22 cellular contexts compared by ENCODE assay signal in genomic region chr1:164614316-164614715, GRCh38. TPM values are rescaled to one million over a fixed set of nuclear protein-coding genes. Genes with fewer than 3 reads are reported as not detected.
DNase-seq lines count a peak whose midpoint lies in the region; ATAC-seq, FAIRE-seq and TF ChIP-seq lines count a peak whose summit lies in the region.
"Had no signal": no experiment of that assay in that cellular context is flagged by ENCODE, and none has a peak within 500 bp of the region (broad histone marks: within the 10 kb centered on the region; RNA-seq: fewer than 3 reads in every experiment).

No MANE protein-coding gene starts in this region.

- H4K12ac ChIP-seq in trophoblast cell (ENCODE audit: low read depth, low read length), result no peak overlapping the region

- H3K4me2 ChIP-seq in H1 (ENCODE audit: insufficient read depth in 1 of 2, low read depth in 2 of 2, low read length in 2 of 2) (peak overlapping the region in 1 of 2 experiments; percentile 30; a peak in 1 of 4 replicates), trophoblast cell (ENCODE audit: low read length) (no peak overlapping the region)

- peak overlapping the region; percentile 76; the same call in 1 of the 2 replicates for H2BK15ac ChIP-seq in H1 (ENCODE audit: low read length)

- no peak overlapping the region for H3K56ac ChIP-seq in H1 (replicated peaks; ENCODE audit: insufficient read length, low read depth, low read length)

- H2BK12ac ChIP-seq in H1 (ENCODE audit: low read depth, low read length) (no peak overlapping the region), trophoblast cell (ENCODE audit: low read length) (no peak overlapping the region)

- CTCF ChIA-PET in H1 (lab: Charles Lee; ENCODE audit: partially characterized antibody), result interaction anchor here (0.6 to 3.5 kb wide), 3 partner anchors 11 to 30 kb away, joined by 3 to 16 read pairs (median 8); no protein-coding TSS in a partner anchor

- H4K5ac ChIP-seq in H1 (ENCODE audit: insufficient read length, low read depth, low read length), result no peak overlapping the region

- no peak for TF ChIP-seq POLR2A in H1 (IDR thresholded peaks at IDR 0.05; ENCODE audit: control extremely low read depth in 1 of 2, low read depth in 2 of 2, low read length in 2 of 2)
- no peak for TF ChIP-seq POLR2A in vagina (IDR thresholded peaks at IDR 0.05)

- H3K4ac ChIP-seq in H1 (replicated peaks; ENCODE audit: insufficient read length, low read depth, low read length) (no peak overlapping the region), trophoblast cell (ENCODE audit: low read depth, low read length) (peak overlapping the region; percentile 80)

- H2BK20ac ChIP-seq in H1 (ENCODE audit: low read length), result no peak overlapping the region

- H4K8ac ChIP-seq in H1 (ENCODE audit: extremely low read depth, insufficient read depth, low read length), result no peak overlapping the region
- H4K8ac ChIP-seq in trophoblast cell (ENCODE audit: low read depth, low read length), result no peak overlapping the region

- H2AFZ ChIP-seq in H1 (ENCODE audit: low read length) (no peak overlapping the region), trophoblast cell (ENCODE audit: insufficient read depth, low read length, poor library complexity) (no peak overlapping the region)
- H2AFZ ChIP-seq: GM23248 had no signal

- DNase-seq in NCI-H510A treated with DMSO at 0.1 percent for 48 hours (lab: John Stamatoyannopoulos, UW), result peak; percentile 29
- DNase-seq in NCI-H510A (lab: John Stamatoyannopoulos, UW), result no peak
- no peak for DNase-seq in H1 (ENCODE audit: low read depth in 1 of 2, low spot score in 2 of 2)
- no peak for DNase-seq in trophoblast cell
- DNase-seq in vagina (ENCODE audit: extremely low spot score in 2 of 2), result no peak
- DNase-seq in epidermal melanocyte (ENCODE audit: insufficient read length, low spot score), result no peak
- no peak for DNase-seq in foreskin keratinocyte
- no peak for DNase-seq in retina
- DNase-seq: Calu3; CD4-positive, alpha-beta memory T cell; GM23248; Karpas-422; NCI-H1048; NCI-H345; NCI-H526 treated with DMSO at 0.1 percent for 48 hours; OCI-M1; SHP77 had no signal

- H3K4me1 ChIP-seq in H1 (replicated peaks in 1 of 4; ENCODE audit: control insufficient read depth in 3 of 4, insufficient read depth in 4 of 4, low read length in 3 of 4) (peaks cover 18 to 57% (median 45%) of the 10 kb centered on the region in 4 experiments), trophoblast cell (ENCODE audit: control insufficient read depth in 1 of 2, insufficient read depth in 2 of 2, low read length in 2 of 2) (peaks cover 30 to 48% of the 10 kb centered on the region in 2 experiments), vagina (peaks cover 100% of the 10 kb centered on the region), foreskin keratinocyte (peaks cover 16% of the 10 kb centered on the region)

- WGBS in H1 (ENCODE audit: extremely low coverage in 1 of 2, insufficient coverage in 1 of 2, insufficient read length in 1 of 2, insufficient replicate concordance in 2 of 2, low coverage in 1 of 2, low lambda C conversion rate in 2 of 2, missing lambda C conversion rate in 1 of 2), 2 experiments, result 81% methylated on average over 6 of the region's 6 CpGs; no CpG with 5 or more reads in 1 of the 2 experiments
- no CpG with 5 or more reads among the region's 6 CpGs for WGBS in trophoblast cell (ENCODE audit: extremely low coverage, insufficient coverage, insufficient read length)

- H3K18ac ChIP-seq in H1 (ENCODE audit: extremely low read depth, low read length), result no peak overlapping the region; the same call in 1 of the 2 replicates
- no peak overlapping the region for H3K18ac ChIP-seq in trophoblast cell (ENCODE audit: low read length)

- H3K14ac ChIP-seq in H1 (ENCODE audit: insufficient read length) (no peak overlapping the region), trophoblast cell (ENCODE audit: low read length) (no peak overlapping the region)

- intact Hi-C loops in vagina (cut with DNase I), result loop anchor here (10.0 kb wide), 2 partner anchors 50 to 1080 kb away; no protein-coding TSS in a partner anchor

- H3K9me3 ChIP-seq in H1 (ENCODE audit: insufficient read depth in 2 of 2, low read depth in 1 of 2, low read length in 1 of 2), result no peaks in the 10 kb centered on the region
- H3K9me3 ChIP-seq in trophoblast cell (ENCODE audit: insufficient read depth, low read depth, low read length), result no peaks in the 10 kb centered on the region
- no peaks in the 10 kb centered on the region for H3K9me3 ChIP-seq in vagina

- no peak overlapping the region for H4K91ac ChIP-seq in H1 (replicated peaks; ENCODE audit: insufficient read length, low read length)
- H4K91ac ChIP-seq in trophoblast cell (ENCODE audit: low read depth, low read length), result no peak overlapping the region

- no peak for TF ChIP-seq EP300 in H1 (IDR thresholded peaks at IDR 0.05; ENCODE audit: borderline replicate concordance in 1 of 2, low read depth in 2 of 2, low read length in 2 of 2)

- H3K79me1 ChIP-seq in H1 (ENCODE audit: low read depth, low read length) (peaks cover 6% of the 10 kb centered on the region), trophoblast cell (ENCODE audit: low read length) (peaks cover 12% of the 10 kb centered on the region)

- H2AK5ac ChIP-seq in H1 (ENCODE audit: low read depth, low read length), result no peak overlapping the region
- no peak overlapping the region for H2AK5ac ChIP-seq in trophoblast cell (ENCODE audit: low read length)

- H3K23ac ChIP-seq in H1 (ENCODE audit: insufficient read length) (no peak overlapping the region), trophoblast cell (ENCODE audit: low read length) (no peak overlapping the region)

- H3K79me2 ChIP-seq in H1 (ENCODE audit: control insufficient read depth in 1 of 2, insufficient read depth in 2 of 2, low read length in 2 of 2), result peaks cover 12 to 97% of the 10 kb centered on the region in 2 experiments
- H3K79me2 ChIP-seq in trophoblast cell (ENCODE audit: control insufficient read depth, insufficient read depth, low read length, poor library complexity), result peaks cover 9% of the 10 kb centered on the region

- H3K27ac ChIP-seq in H1 (ENCODE audit: low read depth, low read length), result no peak overlapping the region
- H3K27ac ChIP-seq in trophoblast cell (ENCODE audit: low read depth, low read length), result no peak overlapping the region
- H3K27ac ChIP-seq in vagina, result peak overlapping the region; percentile 47
- no peak overlapping the region for H3K27ac ChIP-seq in foreskin keratinocyte
- H3K27ac ChIP-seq: GM23248 had no signal

- H3K4me3 ChIP-seq in H1 (ENCODE audit: extremely low read depth in 1 of 4, insufficient read depth in 2 of 4, low read depth in 3 of 4, low read length in 4 of 4) (no peak overlapping the region), trophoblast cell (ENCODE audit: low read depth, low read length) (no peak overlapping the region), vagina (no peak overlapping the region)
- H3K4me3 ChIP-seq: GM23248 had no signal

- H4K20me1 ChIP-seq in H1 (replicated peaks in 1 of 2; ENCODE audit: control insufficient read depth in 1 of 2, insufficient read depth in 2 of 2, low read length in 2 of 2), result peaks cover 26 to 28% of the 10 kb centered on the region in 2 experiments

- POLR2A ChIA-PET in H1 (lab: Charles Lee; ENCODE audit: partially characterized antibody), result no interaction called here

- H3K23me2 ChIP-seq in H1 (ENCODE audit: low read depth, low read length), result no peaks in the 10 kb centered on the region; the same call in 1 of the 2 replicates

- H2BK5ac ChIP-seq in H1 (ENCODE audit: low read depth, low read length) (peak overlapping the region; percentile 8; the same call in 1 of the 2 replicates), trophoblast cell (ENCODE audit: low read depth, low read length, poor library complexity) (no peak overlapping the region)

- H3K9ac ChIP-seq in H1 (replicated peaks in 1 of 4; ENCODE audit: extremely low read depth in 1 of 4, low read depth in 3 of 4, low read length in 3 of 4) (no peak overlapping the region), trophoblast cell (ENCODE audit: low read length) (no peak overlapping the region)
- H3K9ac ChIP-seq: GM23248 had no signal

- TF ChIP-seq RAD21 in H1 (IDR thresholded peaks at IDR 0.05 in 1 of 2, conservative IDR thresholded peaks at IDR 0.05 in 1 of 2; ENCODE audit: low read depth in 2 of 2, low read length in 2 of 2), result no peak

- H3K27me3 ChIP-seq in H1 (replicated peaks in 1 of 4; ENCODE audit: control insufficient read depth in 3 of 4, extremely low read depth in 1 of 4, insufficient read depth in 3 of 4, low read length in 3 of 4) (no peaks in the 10 kb centered on the region), trophoblast cell (ENCODE audit: insufficient read depth, low read length) (no peaks in the 10 kb centered on the region), vagina (no peaks in the 10 kb centered on the region), foreskin keratinocyte (no peaks in the 10 kb centered on the region)

- H2BK120ac ChIP-seq in H1 (replicated peaks; ENCODE audit: low read depth, low read length) (no peak overlapping the region), trophoblast cell (ENCODE audit: insufficient read depth, low read length, poor library complexity) (no peak overlapping the region)

- TF ChIP-seq CTCF in H1 (IDR thresholded peaks at IDR 0.05; ENCODE audit: control extremely low read depth in 1 of 3, insufficient read depth in 1 of 3, low read depth in 1 of 3, low read length in 3 of 3) (no peak), vagina (IDR thresholded peaks at IDR 0.05) (no peak), foreskin keratinocyte (conservative IDR thresholded peaks at IDR 0.05) (no peak)

- H3K36me3 ChIP-seq in H1 (ENCODE audit: control insufficient read depth in 2 of 4, insufficient read depth in 4 of 4, low read length in 3 of 4) (no peaks in the 10 kb centered on the region; a peak in 1 of 8 replicates), trophoblast cell (ENCODE audit: control insufficient read depth in 1 of 2, insufficient read depth in 2 of 2, low read length in 2 of 2) (peaks cover 3 to 9% of the 10 kb centered on the region in 2 experiments), vagina (no peaks in the 10 kb centered on the region)

- no peak for FAIRE-seq in H1 (lab: Jason Lieb, UNC)
- FAIRE-seq: A204.1, GM12891, GM19239 had no signal

- ATAC-seq in foreskin keratinocyte, result no peak
- ATAC-seq: HCT116, SK-N-SH treated with all-trans-retinoic acid at 6 μM for 48 hours had no signal

RNA-seq across cellular contexts. Expression of gene PBX1, which starts 55.3 kb away (rescaled TPM):
- total RNA-seq in H1 (2021; fragmentation: NEBNext Ultra II Directional; extraction: Animal tissue kit (Norgen Biotek cat#: 25700)), result 118 and 124 TPM in 2 replicates
- polyA plus RNA-seq in H1 (2011; rRNA removed) (80.1 and 87.4 TPM in 2 replicates), foreskin keratinocyte (1.1 and 1.3 TPM in 2 replicates)
- polyA plus RNA-seq in H1 (2011; cell fraction: cytosol; rRNA removed), result 74.1 TPM
- polyA plus RNA-seq in H1 (2011; cell fraction: nucleus; rRNA removed), result 95.6 TPM
- 77.4 to 111 TPM (median 91.6 TPM) in 4 replicates for polyA plus RNA-seq in H1 (2012, experiment 1 of 2)
- 28.4 TPM for polyA plus RNA-seq in H1 (2012, experiment 2 of 2)
- polyA plus RNA-seq in H1 (2013, experiment 1 of 2), result 54.3 TPM
- polyA plus RNA-seq in H1 (2013, experiment 2 of 2), result 50.2 TPM
- polyA minus RNA-seq in H1 (2011; rRNA and poly(A)+ RNA removed), result 219 and 238 TPM in 2 replicates
- 79.4 TPM for polyA minus RNA-seq in H1 (2011; cell fraction: cytosol; rRNA and poly(A)+ RNA removed)
- 225 TPM for polyA minus RNA-seq in H1 (2011; cell fraction: nucleus; rRNA and poly(A)+ RNA removed)
- 67.5 and 74.6 TPM in 2 replicates for polyA plus RNA-seq in trophoblast cell (2013)
- total RNA-seq in vagina (69.0 TPM), foreskin keratinocyte (2.8 and 3.3 TPM in 2 replicates)

Comparison
In these comparisons a context has a peak if more than half of its experiments do, and no peak if none do; other contexts are left out.
1. RNA of gene PBX1, which starts 55.3 kb away (total RNA-seq): 118 to 124 TPM in H1 and 69.0 TPM in vagina (single experiment); 2.8 to 3.3 TPM in foreskin keratinocyte; every median in the first group is over 10 times any median in the second.